8 cellular contexts compared by ENCODE assay signal in genomic region chrX:48475295-48475694, GRCh38.
DNase-seq lines count a peak whose midpoint lies in the region; ATAC-seq and TF ChIP-seq lines count a peak whose summit lies in the region.

No MANE protein-coding gene starts in this region.

- peaks cover 8% of the 10 kb centered on the region for H3K4me1 ChIP-seq in effector memory CD4-positive, alpha-beta T cell (ENCODE audit: control insufficient read depth, insufficient read depth, low read length, poor library complexity, severe bottlenecking)
- H3K4me1 ChIP-seq in neutrophil (ENCODE audit: control insufficient read depth in 1 of 2, insufficient read depth in 1 of 2, low read depth in 1 of 2, low read length in 1 of 2) = peaks cover 9 to 14% of the 10 kb centered on the region in 2 experiments

- peak overlapping the region; percentile 46 for H3K4me3 ChIP-seq in effector memory CD4-positive, alpha-beta T cell (ENCODE audit: insufficient read depth, low read depth, low read length, poor library complexity, severe bottlenecking)
- peak overlapping the region; percentile 75 for H3K4me3 ChIP-seq in neutrophil (ENCODE audit: low read depth in 1 of 2, low read length in 1 of 2)

- H3K36me3 ChIP-seq in effector memory CD4-positive, alpha-beta T cell (ENCODE audit: control insufficient read depth, insufficient read depth, low read length) = peaks cover 6% of the 10 kb centered on the region
- no peaks in the 10 kb centered on the region for H3K36me3 ChIP-seq in neutrophil

- H3K27ac ChIP-seq in effector memory CD4-positive, alpha-beta T cell (ENCODE audit: insufficient read depth, low read length, poor library complexity, severe bottlenecking) = peak overlapping the region; percentile 51
- H3K27ac ChIP-seq in neutrophil = peak overlapping the region; percentile 93

- no peaks in the 10 kb centered on the region for H3K9me3 ChIP-seq in effector memory CD4-positive, alpha-beta T cell (ENCODE audit: control insufficient read depth, low read length)
- no peaks in the 10 kb centered on the region for H3K9me3 ChIP-seq in neutrophil

- no peaks in the 10 kb centered on the region for H3K27me3 ChIP-seq in effector memory CD4-positive, alpha-beta T cell (replicated peaks; ENCODE audit: control insufficient read depth, insufficient read depth, low read length, poor library complexity, severe bottlenecking)
- no peaks in the 10 kb centered on the region for H3K27me3 ChIP-seq in neutrophil

- DNase-seq in DMS53 (lab: John Stamatoyannopoulos, UW) (peak; percentile 60), NCI-H69 (lab: John Stamatoyannopoulos, UW) (peak; percentile 37), NCI-H1436 (lab: John Stamatoyannopoulos, UW) (no peak), NCI-H1417 treated with DMSO at 0.1 percent for 48 hours (lab: John Stamatoyannopoulos, UW) (no peak), anterior cingulate cortex (lab: John Stamatoyannopoulos, UW) (no peak)
- DNase-seq in effector memory CD4-positive, alpha-beta T cell = no peak

- ATAC-seq in HG03565 (IDR thresholded peaks at IDR 0.05; ENCODE audit: unreplicated experiment) = no peak

- TF ChIP-seq CTCF in neutrophil (IDR thresholded peaks at IDR 0.05) = no peak

Comparison
In these comparisons a context has a peak if more than half of its experiments do, and no peak if none do; other contexts are left out.
1. DNase-seq: peak in DMS53 (single experiment) and NCI-H69 (single experiment); none in effector memory CD4-positive, alpha-beta T cell (0 of 3), NCI-H1436 (single experiment), NCI-H1417 treated with DMSO at 0.1 percent for 48 hours (single experiment) and anterior cingulate cortex (0 of 58).